ENCODE assay signal across 13 cellular contexts in the genomic region with DNA sequence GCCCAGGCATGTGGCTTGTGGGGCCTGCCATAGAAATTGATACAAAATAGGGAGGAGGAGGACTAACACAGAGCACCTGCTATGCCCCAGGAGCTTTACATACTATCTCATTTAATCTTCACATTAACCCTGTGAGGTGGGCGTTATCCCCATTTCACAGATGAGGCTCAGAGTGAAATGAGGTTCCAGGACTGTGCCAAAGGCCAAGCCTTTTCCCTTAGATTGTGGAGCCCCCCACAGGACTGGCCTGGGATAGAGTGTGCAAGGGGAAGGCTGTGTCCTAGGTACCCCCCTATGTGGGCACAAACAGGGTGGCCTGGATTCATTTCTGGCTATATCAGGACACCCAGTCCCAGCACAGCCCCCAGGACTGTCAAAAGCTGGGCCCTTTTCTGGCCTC. TPM values are rescaled to one million over a fixed set of nuclear protein-coding genes. Genes with fewer than 3 reads are reported as not detected.
A peak's percentile ranks its signal among the peaks of the same experiment; 100 is the strongest.
DNase-seq lines count a peak whose midpoint lies in the region; ATAC-seq, FAIRE-seq and TF ChIP-seq lines count a peak whose summit lies in the region.
"Had no signal": no experiment of that assay in that cellular context is flagged by ENCODE, and none has a peak within 500 bp of the region (broad histone marks: within the 10 kb centered on the region; RNA-seq: fewer than 3 reads in every experiment).

No MANE protein-coding gene starts in this region.

- DNase-seq in HepG2 (ENCODE audit: low spot score) = no peak
- DNase-seq in right lobe of liver = no peak
- no peak for DNase-seq in T-helper 17 cell
- no peak for DNase-seq in kidney epithelial cell (ENCODE audit: low read depth)
- no peak for DNase-seq in ureter (ENCODE audit: low spot score)
- no peak for DNase-seq in GM19238 (ENCODE audit: insufficient read length, low spot score)
- DNase-seq in GM13976 (ENCODE audit: low spot score) = no peak
- DNase-seq: effector CD4-positive, alpha-beta T cell; GM23248; hippocampal formation; stimulated activated CD4-positive, alpha-beta T cell treated with anti-CD3 and anti-CD28 coated beads, Interleukin-1b, Interleukin-23, amount 100 ng/mL, for 48 hours had no signal

- CTCF ChIA-PET in HepG2 (lab: Yijun Ruan, JAX; ENCODE audit: low intra/inter-chr PET ratio, low total read pairs) = no interaction called here

- peak overlapping the region; percentile 43 for H3K4me3 Mint-ChIP-seq in T-helper 17 cell

- H3K4me3 ChIP-seq in HepG2 (replicated peaks in 1 of 3; ENCODE audit: insufficient read depth in 1 of 3, low read depth in 2 of 3, low read length in 3 of 3) (no peak overlapping the region), right lobe of liver (no peak overlapping the region), kidney epithelial cell (ENCODE audit: low read depth, low read length) (no peak overlapping the region)
- H3K4me3 ChIP-seq: GM23248, tibial nerve had no signal

- no peak for FAIRE-seq in HepG2 (lab: Jason Lieb, UNC)

- POLR2A ChIA-PET in HepG2 (lab: Yijun Ruan, JAX) = no interaction called here

- no peak overlapping the region for H3K9ac ChIP-seq in HepG2 (ENCODE audit: insufficient read depth, low read depth, low read length)
- H3K9ac ChIP-seq: GM23248 had no signal

- H3K4me1 ChIP-seq in HepG2 (ENCODE audit: insufficient read depth, low read length) (peaks cover 28% of the 10 kb centered on the region), right lobe of liver (peaks cover 0 to 20% (median 9%) of the 10 kb centered on the region in 4 donors)

- H3K9me3 ChIP-seq in HepG2 (ENCODE audit: low read length) = no peaks in the 10 kb centered on the region
- no peaks in the 10 kb centered on the region for H3K9me3 ChIP-seq in right lobe of liver
- H3K9me3 ChIP-seq in T-helper 17 cell (ENCODE audit: control insufficient read depth, low read length, poor library complexity, severe bottlenecking) = no peaks in the 10 kb centered on the region
- H3K9me3 ChIP-seq: tibial nerve had no signal

- peaks cover 28% of the 10 kb centered on the region for H3K79me2 ChIP-seq in HepG2 (ENCODE audit: insufficient read depth, low read length)

- H3K27me3 Mint-ChIP-seq in T-helper 17 cell = no peaks in the 10 kb centered on the region

- ATAC-seq in HepG2 (no peak), right lobe of liver (no peak), T-helper 17 cell (no peak), HG03159 (IDR thresholded peaks at IDR 0.05; ENCODE audit: unreplicated experiment) (no peak)

- TF ChIP-seq POLR2A in HepG2 (IDR thresholded peaks at IDR 0.05; ENCODE audit: insufficient read depth in 1 of 2, low read depth in 2 of 2, low read length in 2 of 2) (no peak), right lobe of liver (IDR thresholded peaks at IDR 0.05) (no peak)

- WGBS in HepG2 (ENCODE audit: low lambda C conversion rate) = 36% methylated on average over 1 of the region's 1 CpG
- WGBS in right lobe of liver (ENCODE audit: insufficient coverage, low coverage, low lambda C conversion rate, missing lambda C conversion rate) = 60% methylated on average over 1 of the region's 1 CpG

- H3K36me3 Mint-ChIP-seq in T-helper 17 cell (ENCODE audit: low read depth) = peaks cover 3% of the 10 kb centered on the region

- peaks cover 33% of the 10 kb centered on the region for H3K4me1 Mint-ChIP-seq in T-helper 17 cell

- no peak overlapping the region for H3K27ac Mint-ChIP-seq in T-helper 17 cell

- no peak overlapping the region for H3K4me2 ChIP-seq in HepG2 (ENCODE audit: low read depth, low read length)

- TF ChIP-seq EP300 in HepG2 (IDR thresholded peaks at IDR 0.05; ENCODE audit: low read depth in 2 of 2, low read length in 2 of 2) (no peak), HepG2 (CRISPR knock-in tag; IDR thresholded peaks at IDR 0.05; ENCODE audit: borderline replicate concordance) (no peak)

- intact Hi-C loops in HepG2 (cut with micrococcal nuclease; ENCODE audit: unreplicated experiment) = no loop called here
- intact Hi-C loops in right lobe of liver (cut with DNase I) = no loop called here

- H3K27me3 ChIP-seq in HepG2 (ENCODE audit: control insufficient read depth in 1 of 2, insufficient read depth in 2 of 2, low read length in 2 of 2) = no peaks in the 10 kb centered on the region; a peak in 1 of 5 replicates
- H3K27me3 ChIP-seq in right lobe of liver = no peaks in the 10 kb centered on the region
- H3K27me3 ChIP-seq in kidney epithelial cell (ENCODE audit: control insufficient read depth, insufficient read depth, low read length) = no peaks in the 10 kb centered on the region
- H3K27me3 ChIP-seq: tibial nerve had no signal

- H3K27ac ChIP-seq in HepG2 (ENCODE audit: extremely low read length, insufficient read depth, low read length) (no peak overlapping the region), right lobe of liver (no peak overlapping the region)
- H3K27ac ChIP-seq: GM23248, tibial nerve had no signal

- no TSS peak for BruUV-seq in HepG2 (replicated peaks; lab: Mats Ljungman, UMichigan)

- no peak for TF ChIP-seq RAD21 in HepG2 (CRISPR knock-in tag; IDR thresholded peaks at IDR 0.05)

- TF ChIP-seq CTCF in HepG2 (CRISPR knock-in tag; IDR thresholded peaks at IDR 0.05) (peak; percentile 32; the same call in 1 of the 2 replicates), right lobe of liver (IDR thresholded peaks at IDR 0.05) (no peak), kidney epithelial cell (IDR thresholded peaks at IDR 0.05; ENCODE audit: insufficient read depth, low read length, poor library complexity, severe bottlenecking) (peak; percentile 13), GM13976 (IDR thresholded peaks at IDR 0.05; ENCODE audit: borderline replicate concordance, control extremely low read depth, extremely low read depth, insufficient read depth, missing control alignments) (no peak)

- no peaks in the 10 kb centered on the region for H4K20me1 ChIP-seq in HepG2 (ENCODE audit: insufficient read depth, low read length)

- peaks cover 6 to 8% of the 10 kb centered on the region in 2 experiments; a peak in 3 of 5 replicates for H3K36me3 ChIP-seq in HepG2 (replicated peaks in 1 of 2; ENCODE audit: control insufficient read depth in 1 of 2, insufficient read depth in 2 of 2, low read length in 2 of 2)
- peaks cover 0 to 4% (median 0%) of the 10 kb centered on the region in 4 donors for H3K36me3 ChIP-seq in right lobe of liver
- no peaks in the 10 kb centered on the region for H3K36me3 ChIP-seq in kidney epithelial cell (ENCODE audit: control insufficient read depth, insufficient read depth, low read length)

- in situ Hi-C loops in HepG2 (cut with HindIII; ENCODE audit: extremely low pct_ligation_motif_present, low pct_unique_long_range_greater_than_20kb) = no loop called here
- in situ Hi-C loops in GM13976 (cut with MboI; ENCODE audit: low sequenced_read_pairs, unreplicated experiment) = no loop called here

- no peak overlapping the region for H2AFZ ChIP-seq in HepG2 (ENCODE audit: low read length)
- H2AFZ ChIP-seq: GM23248 had no signal

RNA-seq across cellular contexts. Expression of gene DDOST, which starts 2.2 kb away (rescaled TPM):
- 167 and 335 TPM in 2 replicates for total RNA-seq in HepG2 (2016; rRNA removed; fragmentation: Illumina TruSeq; extraction: Trizol)
- total RNA-seq in HepG2 (2016; cell fraction: cytosol; rRNA removed; fragmentation: Illumina TruSeq; extraction: Trizol; ENCODE audit: low read depth) = 55.5 and 58.3 TPM in 2 replicates
- 152 and 344 TPM in 2 replicates for total RNA-seq in HepG2 (2016; cell fraction: insoluble cytoplasmic fraction; rRNA removed; fragmentation: Illumina TruSeq; extraction: Trizol)
- total RNA-seq in HepG2 (2016; cell fraction: membrane; rRNA removed; fragmentation: Illumina TruSeq; extraction: Trizol) = 109 and 116 TPM in 2 replicates
- total RNA-seq in HepG2 (2016; cell fraction: nucleus; rRNA removed; fragmentation: Illumina TruSeq; extraction: Trizol) = 220 and 261 TPM in 2 replicates
- 485 and 494 TPM in 2 replicates for polyA plus RNA-seq in HepG2 (2011; rRNA removed)
- polyA plus RNA-seq in HepG2 (2011; cell fraction: cytosol; rRNA removed) = 512 and 565 TPM in 2 replicates
- 123 and 124 TPM in 2 replicates for polyA plus RNA-seq in HepG2 (2011; cell fraction: nucleus; rRNA removed)
- polyA plus RNA-seq in HepG2 (2012) = 190 and 241 TPM in 2 replicates
- 62.9 and 71.0 TPM in 2 replicates for polyA plus RNA-seq in HepG2 (2016; cell fraction: cytosol; fragmentation: Illumina TruSeq; extraction: Trizol; ENCODE audit: low read depth)
- 137 and 148 TPM in 2 replicates for polyA plus RNA-seq in HepG2 (2016; cell fraction: insoluble cytoplasmic fraction; fragmentation: Illumina TruSeq; extraction: Trizol; ENCODE audit: low read depth)
- 92.2 and 98.9 TPM in 2 replicates for polyA plus RNA-seq in HepG2 (2016; cell fraction: membrane; fragmentation: Illumina TruSeq; extraction: Trizol; ENCODE audit: low read depth)
- 331 and 354 TPM in 2 replicates for polyA plus RNA-seq in HepG2 (2016; cell fraction: nucleus; fragmentation: Illumina TruSeq; extraction: Trizol; ENCODE audit: insufficient read depth, low read depth)
- 116 and 435 TPM in 2 replicates for polyA minus RNA-seq in HepG2 (2011; rRNA and poly(A)+ RNA removed; ENCODE audit: low replicate concordance)
- 152 TPM in 2 replicates for polyA minus RNA-seq in HepG2 (2011; cell fraction: cytosol; rRNA and poly(A)+ RNA removed)
- 85.1 and 101 TPM in 2 replicates for polyA minus RNA-seq in HepG2 (2011; cell fraction: nucleus; rRNA and poly(A)+ RNA removed)
- 100 to 1,000 TPM in 3 of 6 experiments, 10 to 100 TPM in 3; 53.0 to 132 (median 100) TPM for total RNA-seq in right lobe of liver
- total RNA-seq in T-helper 17 cell = 100 to 1,000 TPM; 104 to 112 TPM
- 327 and 347 TPM in 2 replicates for total RNA-seq in kidney epithelial cell
- total RNA-seq in ureter = 163 TPM

RNA-seq across cellular contexts. Expression of gene PINK1, which starts 30.1 kb away (rescaled TPM):
- total RNA-seq in HepG2 (2016; rRNA removed; fragmentation: Illumina TruSeq; extraction: Trizol) = 13.1 and 15.3 TPM in 2 replicates
- total RNA-seq in HepG2 (2016; cell fraction: cytosol; rRNA removed; fragmentation: Illumina TruSeq; extraction: Trizol; ENCODE audit: low read depth) = 5.6 and 6.1 TPM in 2 replicates
- total RNA-seq in HepG2 (2016; cell fraction: insoluble cytoplasmic fraction; rRNA removed; fragmentation: Illumina TruSeq; extraction: Trizol) = 13.5 and 15.3 TPM in 2 replicates
- 11.1 and 11.3 TPM in 2 replicates for total RNA-seq in HepG2 (2016; cell fraction: membrane; rRNA removed; fragmentation: Illumina TruSeq; extraction: Trizol)
- total RNA-seq in HepG2 (2016; cell fraction: nucleus; rRNA removed; fragmentation: Illumina TruSeq; extraction: Trizol) = 6.6 and 7.9 TPM in 2 replicates
- polyA plus RNA-seq in HepG2 (2011; rRNA removed) = 16.1 and 22.2 TPM in 2 replicates
- polyA plus RNA-seq in HepG2 (2011; cell fraction: cytosol; rRNA removed) = 18.4 and 20.0 TPM in 2 replicates
- polyA plus RNA-seq in HepG2 (2011; cell fraction: nucleus; rRNA removed) = 9.4 and 14.0 TPM in 2 replicates
- 16.1 and 27.7 TPM in 2 replicates for polyA plus RNA-seq in HepG2 (2012)
- 5.1 and 5.5 TPM in 2 replicates for polyA plus RNA-seq in HepG2 (2016; cell fraction: cytosol; fragmentation: Illumina TruSeq; extraction: Trizol; ENCODE audit: low read depth)
- 11.4 and 13.0 TPM in 2 replicates for polyA plus RNA-seq in HepG2 (2016; cell fraction: insoluble cytoplasmic fraction; fragmentation: Illumina TruSeq; extraction: Trizol; ENCODE audit: low read depth)
- polyA plus RNA-seq in HepG2 (2016; cell fraction: membrane; fragmentation: Illumina TruSeq; extraction: Trizol; ENCODE audit: low read depth) = 6.7 and 7.8 TPM in 2 replicates
- polyA plus RNA-seq in HepG2 (2016; cell fraction: nucleus; fragmentation: Illumina TruSeq; extraction: Trizol; ENCODE audit: insufficient read depth, low read depth) = 7.1 and 7.2 TPM in 2 replicates
- polyA minus RNA-seq in HepG2 (2011; rRNA and poly(A)+ RNA removed; ENCODE audit: low replicate concordance) = 18.7 and 37.0 TPM in 2 replicates
- polyA minus RNA-seq in HepG2 (2011; cell fraction: cytosol; rRNA and poly(A)+ RNA removed) = 6.9 and 10.6 TPM in 2 replicates
- polyA minus RNA-seq in HepG2 (2011; cell fraction: nucleus; rRNA and poly(A)+ RNA removed) = 5.0 and 6.5 TPM in 2 replicates
- 10 to 100 TPM; 67.3 to 94.1 (median 83.0) TPM for total RNA-seq in right lobe of liver
- 1 to 10 TPM; 9.6 to 9.8 TPM for total RNA-seq in T-helper 17 cell
- 57.4 and 57.7 TPM in 2 replicates for total RNA-seq in kidney epithelial cell
- total RNA-seq in ureter = 32.6 TPM

RNA-seq across cellular contexts. Expression of gene KIF17, which starts 54.4 kb away (rescaled TPM):
- total RNA-seq in HepG2 (2016; rRNA removed; fragmentation: Illumina TruSeq; extraction: Trizol) (0.24 and 0.25 TPM in 2 replicates), right lobe of liver (1 to 10 TPM; 1.0 to 3.2 (median 1.3) TPM), T-helper 17 cell (under 1 TPM in 1 of 2 donors, not detected in 1; 0.42 TPM), kidney epithelial cell (1.3 and 1.6 TPM in 2 replicates), ureter (2.2 TPM)
- not detected in 2 replicates for total RNA-seq in HepG2 (2016; cell fraction: cytosol; rRNA removed; fragmentation: Illumina TruSeq; extraction: Trizol; ENCODE audit: low read depth)
- 0.13 and 0.27 TPM in 2 replicates for total RNA-seq in HepG2 (2016; cell fraction: insoluble cytoplasmic fraction; rRNA removed; fragmentation: Illumina TruSeq; extraction: Trizol)
- 0.34 TPM in 1 of 2 replicates, not detected in the other for total RNA-seq in HepG2 (2016; cell fraction: membrane; rRNA removed; fragmentation: Illumina TruSeq; extraction: Trizol)
- 0.16 TPM in 1 of 2 replicates, not detected in the other for total RNA-seq in HepG2 (2016; cell fraction: nucleus; rRNA removed; fragmentation: Illumina TruSeq; extraction: Trizol)
- polyA plus RNA-seq in HepG2 (2011; rRNA removed) = 0.44 and 0.52 TPM in 2 replicates
- polyA plus RNA-seq in HepG2 (2011; cell fraction: cytosol; rRNA removed) = 0.27 and 0.36 TPM in 2 replicates
- polyA plus RNA-seq in HepG2 (2011; cell fraction: nucleus; rRNA removed) = 0.63 and 0.69 TPM in 2 replicates
- polyA plus RNA-seq in HepG2 (2012) = 0.35 and 0.60 TPM in 2 replicates
- 0.11 and 0.24 TPM in 2 replicates for polyA plus RNA-seq in HepG2 (2016; cell fraction: cytosol; fragmentation: Illumina TruSeq; extraction: Trizol; ENCODE audit: low read depth)
- 0.21 TPM in 1 of 2 replicates, not detected in the other for polyA plus RNA-seq in HepG2 (2016; cell fraction: insoluble cytoplasmic fraction; fragmentation: Illumina TruSeq; extraction: Trizol; ENCODE audit: low read depth)
- polyA plus RNA-seq in HepG2 (2016; cell fraction: membrane; fragmentation: Illumina TruSeq; extraction: Trizol; ENCODE audit: low read depth) = 0.14 and 0.47 TPM in 2 replicates
- 0.36 TPM in 1 of 2 replicates, not detected in the other for polyA plus RNA-seq in HepG2 (2016; cell fraction: nucleus; fragmentation: Illumina TruSeq; extraction: Trizol; ENCODE audit: insufficient read depth, low read depth)
- 0.78 TPM in 1 of 2 replicates, not detected in the other for polyA minus RNA-seq in HepG2 (2011; rRNA and poly(A)+ RNA removed; ENCODE audit: low replicate concordance)
- polyA minus RNA-seq in HepG2 (2011; cell fraction: cytosol; rRNA and poly(A)+ RNA removed) = not detected in 2 replicates
- 0.52 and 0.62 TPM in 2 replicates for polyA minus RNA-seq in HepG2 (2011; cell fraction: nucleus; rRNA and poly(A)+ RNA removed)

Comparison
In these comparisons a context has a peak if more than half of its experiments do, and no peak if none do; other contexts are left out.
1. CTCF ChIP-seq: peak in HepG2 (single experiment) and kidney epithelial cell (single experiment); none in right lobe of liver (0 of 4) and GM13976 (single experiment).